8 cellular contexts compared by ENCODE assay signal in the genomic region with DNA sequence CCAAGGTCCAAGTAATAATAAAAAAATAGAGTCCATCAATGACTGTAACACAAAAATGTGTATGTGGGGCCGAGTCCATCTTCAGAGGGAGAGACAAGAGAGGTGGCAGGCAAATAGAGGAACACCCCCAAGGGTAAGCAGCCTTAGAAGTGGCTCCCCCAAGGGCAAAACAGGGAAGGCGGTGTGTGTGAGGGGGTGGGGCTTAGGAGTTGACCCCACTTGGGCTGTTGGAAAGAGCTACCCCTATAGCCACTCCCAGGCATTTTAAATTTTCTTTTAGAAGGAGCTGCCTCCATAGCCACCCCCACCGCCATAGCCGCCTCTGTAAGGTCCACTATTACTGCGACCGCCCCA. TPM values are rescaled to one million over a fixed set of nuclear protein-coding genes. Genes with fewer than 3 reads are reported as not detected.
DNase-seq lines count a peak whose midpoint lies in the region; ATAC-seq and TF ChIP-seq lines count a peak whose summit lies in the region.

No MANE protein-coding gene starts in this region.

- peaks cover 14% of the 10 kb centered on the region for H3K27me3 Mint-ChIP-seq in neural crest cell (ENCODE audit: low read depth)

- ATAC-seq in GM18502 (IDR thresholded peaks at IDR 0.05; ENCODE audit: poor library complexity, unreplicated experiment): no peak

- H3K4me1 Mint-ChIP-seq in neural crest cell: peaks cover 31% of the 10 kb centered on the region

- peak overlapping the region; percentile 100 for H3K27ac Mint-ChIP-seq in neural crest cell (ENCODE audit: unreplicated experiment)

- peak overlapping the region; percentile 98 for H3K4me3 Mint-ChIP-seq in neural crest cell

- peaks cover 18% of the 10 kb centered on the region for H3K36me3 Mint-ChIP-seq in neural crest cell (ENCODE audit: low read depth)

- H3K9me3 Mint-ChIP-seq in neural crest cell: peaks cover 3% of the 10 kb centered on the region

- TF ChIP-seq POLR2A in erythroblast (IDR thresholded peaks at IDR 0.05; ENCODE audit: low read length): no peak

- H3K27ac ChIP-seq in C4-2B: peak overlapping the region; percentile 96

- no peak for TF ChIP-seq CTCF in C4-2B (conservative IDR thresholded peaks at IDR 0.05)
- no peak for TF ChIP-seq CTCF in neural crest cell (conservative IDR thresholded peaks at IDR 0.05)

- DNase-seq in HT1080 (ENCODE audit: low read depth) (peak; percentile 50), UCSD-AML1 (lab: John Stamatoyannopoulos, UW; ENCODE audit: unreplicated experiment) (peak; percentile 54), erythroblast (lab: John Stamatoyannopoulos, UW) (peak; percentile 78 to 83), neural crest cell (ENCODE audit: low read depth, low spot score) (no peak), NCI-H2081 (lab: John Stamatoyannopoulos, UW) (no peak), DMS153 (lab: John Stamatoyannopoulos, UW) (no peak)

RNA-seq across cellular contexts. Expression of gene HNRNPA0, which starts 1.3 kb away (rescaled TPM):
- total RNA-seq in HT1080 (2014; rRNA removed; shearing (Covaris generic)): 12.2 and 21.3 TPM in 2 replicates
- polyA plus RNA-seq in HT1080 (2015; cell fraction: cytosol; rRNA removed): 38.7 and 40.0 TPM in 2 replicates
- polyA plus RNA-seq in HT1080 (2015; cell fraction: nucleus; rRNA removed): 30.1 and 32.8 TPM in 2 replicates
- 99.0 and 102 TPM in 2 replicates for total RNA-seq in neural crest cell

RNA-seq across cellular contexts. Expression of gene KLHL3, which starts 17.0 kb away (rescaled TPM):
- total RNA-seq in HT1080 (2014; rRNA removed; shearing (Covaris generic)): 0.42 and 0.47 TPM in 2 replicates
- polyA plus RNA-seq in HT1080 (2015; cell fraction: cytosol; rRNA removed): 0.41 and 0.89 TPM in 2 replicates
- polyA plus RNA-seq in HT1080 (2015; cell fraction: nucleus; rRNA removed): 3.9 and 5.5 TPM in 2 replicates
- 9.4 and 11.8 TPM in 2 replicates for total RNA-seq in neural crest cell

Comparison
In these comparisons a context has a peak if more than half of its experiments do, and no peak if none do; other contexts are left out.
1. DNase-seq: peak in HT1080 (single experiment), UCSD-AML1 (single experiment) and erythroblast (2 of 2); none in neural crest cell (single experiment), NCI-H2081 (0 of 2) and DMS153 (single experiment).